In the genomic region with DNA sequence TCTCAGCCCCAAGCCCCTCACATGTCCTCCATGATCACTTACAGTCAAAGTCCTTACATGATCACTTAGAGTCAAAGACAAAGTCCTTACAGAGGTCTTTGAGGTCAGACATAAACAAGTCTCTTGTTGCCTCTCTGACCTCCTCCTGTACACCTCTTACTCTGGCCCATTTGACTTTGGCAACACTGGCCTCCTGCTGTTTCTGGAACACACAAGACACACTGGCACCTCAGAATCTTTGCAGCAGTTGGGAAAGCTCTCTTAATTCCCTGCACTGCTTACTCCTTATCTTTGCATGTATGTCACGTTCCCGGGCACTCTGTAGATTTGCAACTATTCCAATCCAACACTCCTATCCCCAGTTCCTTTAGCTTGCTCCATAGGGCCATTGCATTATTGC, we compare ENCODE assay signal across 18 cellular contexts.
DNase-seq lines count a peak whose midpoint lies in the region; ATAC-seq and TF ChIP-seq lines count a peak whose summit lies in the region.
"Had no signal": no experiment of that assay in that cellular context is flagged by ENCODE, and none has a peak within 500 bp of the region (broad histone marks: within the 10 kb centered on the region; RNA-seq: fewer than 3 reads in every experiment).

No MANE protein-coding gene starts in this region.

- H3K9me3 Mint-ChIP-seq in H9: no peaks in the 10 kb centered on the region
- H3K9me3 Mint-ChIP-seq: CD8-positive, alpha-beta T cell; IgD-negative memory B cell had no signal

- H3K36me3 Mint-ChIP-seq in H9 (ENCODE audit: insufficient read depth in 1 of 3, low read depth in 3 of 3): peaks cover 4 to 27% (median 11%) of the 10 kb centered on the region in 3 experiments; a peak in 5 of 7 replicates

- no peak overlapping the region for H3K18ac ChIP-seq in H9 (ENCODE audit: insufficient read length, low read depth, low read length)

- H3K9me3 ChIP-seq in right atrium auricular region (no peaks in the 10 kb centered on the region), H9 (ENCODE audit: control insufficient read depth, low read depth, low read length) (peaks cover 19% of the 10 kb centered on the region), prostate gland (no peaks in the 10 kb centered on the region)
- H3K9me3 ChIP-seq: A549, HAP-1 had no signal

- no peak overlapping the region for H2AFZ ChIP-seq in H9 (ENCODE audit: low read length)

- no peaks in the 10 kb centered on the region for H3K27me3 Mint-ChIP-seq in H9 (ENCODE audit: low read depth)
- H3K27me3 Mint-ChIP-seq: IgD-negative memory B cell had no signal

- H3K79me2 ChIP-seq in H9 (ENCODE audit: insufficient read depth, low read length): no peaks in the 10 kb centered on the region

- H3K79me1 ChIP-seq in H9 (ENCODE audit: insufficient read depth, low read depth, low read length, poor library complexity, severe bottlenecking): no peaks in the 10 kb centered on the region

- no peak overlapping the region for H3K23ac ChIP-seq in H9 (ENCODE audit: insufficient read length, low read depth, low read length)

- no peak overlapping the region for H3K4ac ChIP-seq in H9 (ENCODE audit: low read depth, low read length)

- no peak overlapping the region for H3K9ac ChIP-seq in H9 (ENCODE audit: extremely low read depth, insufficient read length, low read length)
- H3K9ac ChIP-seq: BLaER1 had no signal

- H3K27ac Mint-ChIP-seq in H9: peak overlapping the region in 2 of 3 experiments; percentile 10 to 73; a peak in 4 of 7 replicates
- H3K27ac Mint-ChIP-seq: CD8-positive, alpha-beta T cell; IgD-negative memory B cell had no signal

- H3K36me3 ChIP-seq in right atrium auricular region (no peaks in the 10 kb centered on the region), prostate gland (no peaks in the 10 kb centered on the region)

- no peak for TF ChIP-seq POLR2A in prostate gland (IDR thresholded peaks at IDR 0.05)

- H2BK20ac ChIP-seq in H9 (ENCODE audit: low read depth, low read length, poor library complexity, severe bottlenecking): no peak overlapping the region

- DNase-seq in Right ventricle myocardium inferior (ENCODE audit: missing footprints): no peak
- DNase-seq in right atrium auricular region (ENCODE audit: low spot score): no peak
- no peak for DNase-seq in H9
- DNase-seq in left ventricle myocardium superior: no peak
- DNase-seq in prostate gland (ENCODE audit: low spot score): no peak
- DNase-seq in putamen (ENCODE audit: low spot score): no peak
- DNase-seq: Calu3; CD8-positive, alpha-beta T cell; DMS79 treated with DMSO at 0.1 percent for 48 hours; GF-D8 had no signal

- H3K27ac ChIP-seq in right atrium auricular region (no peak overlapping the region), H9 (ENCODE audit: insufficient read length, low read depth, low read length) (no peak overlapping the region), prostate gland (no peak overlapping the region)
- H3K27ac ChIP-seq: 22Rv1, A549, BLaER1 had no signal

- no peak overlapping the region for H2BK15ac ChIP-seq in H9 (ENCODE audit: low read depth, low read length)

- H3K4me3 Mint-ChIP-seq in H9: no peak overlapping the region
- H3K4me3 Mint-ChIP-seq: CD14-positive monocyte; CD8-positive, alpha-beta T cell; IgD-negative memory B cell had no signal

- no peak overlapping the region for H2BK12ac ChIP-seq in H9 (ENCODE audit: insufficient read length, low read depth, low read length)

- no peaks in the 10 kb centered on the region for H3K4me1 Mint-ChIP-seq in H9
- H3K4me1 Mint-ChIP-seq: CD14-positive monocyte, IgD-negative memory B cell had no signal

- H3K4me2 ChIP-seq in H9 (ENCODE audit: insufficient read depth, insufficient read length, low read length): no peak overlapping the region
- H3K4me2 ChIP-seq: A549, BLaER1 had no signal

- WGBS in H9 (ENCODE audit: extremely low coverage, insufficient read length, low lambda C conversion rate): no CpG with 5 or more reads among the region's 2 CpGs
- 92% methylated on average over 2 of the region's 2 CpGs for WGBS in prostate gland

- H2BK120ac ChIP-seq in H9 (ENCODE audit: low read depth, low read length, poor library complexity, severe bottlenecking): no peak overlapping the region

- H3T11ph ChIP-seq in H9 (ENCODE audit: low read length): no peak overlapping the region

- H3K23me2 ChIP-seq in H9 (ENCODE audit: insufficient read length, low read depth, low read length, poor library complexity, severe bottlenecking): no peaks in the 10 kb centered on the region

- TF ChIP-seq CTCF in right atrium auricular region (IDR thresholded peaks at IDR 0.05): no peak
- TF ChIP-seq CTCF in H9 (conservative IDR thresholded peaks at IDR 0.05): no peak
- TF ChIP-seq CTCF in prostate gland (IDR thresholded peaks at IDR 0.05): no peak

- no peak overlapping the region for H4K8ac ChIP-seq in H9 (replicated peaks; ENCODE audit: insufficient read length, low read depth, low read length)

- no peak overlapping the region for H3K14ac ChIP-seq in H9 (ENCODE audit: insufficient read depth, low read length)

- intact Hi-C loops in Right ventricle myocardium inferior (cut with DNase I) (no loop called here), left ventricle myocardium superior (cut with micrococcal nuclease) (no loop called here), prostate gland (cut with DNase I) (no loop called here)

- H2AK5ac ChIP-seq in H9 (ENCODE audit: insufficient read length, low read length): no peak overlapping the region

- peaks cover 0 to 8% of the 10 kb centered on the region in 2 donors for H3K4me1 ChIP-seq in right atrium auricular region
- H3K4me1 ChIP-seq in H9 (ENCODE audit: insufficient read depth, low read length): no peaks in the 10 kb centered on the region
- H3K4me1 ChIP-seq in prostate gland (replicated peaks): no peaks in the 10 kb centered on the region
- H3K4me1 ChIP-seq: A549 had no signal

- no peak overlapping the region for H4K5ac ChIP-seq in H9 (ENCODE audit: insufficient read length, low read depth, low read length)

- no peak overlapping the region for H4K91ac ChIP-seq in H9 (ENCODE audit: insufficient read length, low read depth, low read length)

- no peak overlapping the region for H3K56ac ChIP-seq in H9 (ENCODE audit: insufficient read length, low read depth, low read length)

- no peaks in the 10 kb centered on the region for H4K20me1 ChIP-seq in H9 (ENCODE audit: control insufficient read depth, insufficient read depth, insufficient read length)
- H4K20me1 ChIP-seq: BLaER1 had no signal

- no peak overlapping the region for H2BK5ac ChIP-seq in H9 (ENCODE audit: insufficient read length, low read length)

- H3K27me3 ChIP-seq in right atrium auricular region: no peaks in the 10 kb centered on the region
- H3K27me3 ChIP-seq in H9 (ENCODE audit: insufficient read depth, low read length): no peaks in the 10 kb centered on the region
- no peaks in the 10 kb centered on the region for H3K27me3 ChIP-seq in prostate gland (replicated peaks; ENCODE audit: insufficient read depth)
- H3K27me3 ChIP-seq: BLaER1 had no signal

- peak; percentile 40 for ATAC-seq in Right ventricle myocardium inferior
- peak; percentile 64 for ATAC-seq in left ventricle myocardium superior
- ATAC-seq in GM21529 (IDR thresholded peaks at IDR 0.05; ENCODE audit: unreplicated experiment): no peak
- ATAC-seq: A549; CD8-positive, alpha-beta T cell; HepG2 had no signal

- no peak overlapping the region for H3K4me3 ChIP-seq in right atrium auricular region
- no peak overlapping the region for H3K4me3 ChIP-seq in prostate gland
- H3K4me3 ChIP-seq: A549, BLaER1, HAP-1 had no signal
